6 cellular contexts compared by ENCODE assay signal in the genomic region with DNA sequence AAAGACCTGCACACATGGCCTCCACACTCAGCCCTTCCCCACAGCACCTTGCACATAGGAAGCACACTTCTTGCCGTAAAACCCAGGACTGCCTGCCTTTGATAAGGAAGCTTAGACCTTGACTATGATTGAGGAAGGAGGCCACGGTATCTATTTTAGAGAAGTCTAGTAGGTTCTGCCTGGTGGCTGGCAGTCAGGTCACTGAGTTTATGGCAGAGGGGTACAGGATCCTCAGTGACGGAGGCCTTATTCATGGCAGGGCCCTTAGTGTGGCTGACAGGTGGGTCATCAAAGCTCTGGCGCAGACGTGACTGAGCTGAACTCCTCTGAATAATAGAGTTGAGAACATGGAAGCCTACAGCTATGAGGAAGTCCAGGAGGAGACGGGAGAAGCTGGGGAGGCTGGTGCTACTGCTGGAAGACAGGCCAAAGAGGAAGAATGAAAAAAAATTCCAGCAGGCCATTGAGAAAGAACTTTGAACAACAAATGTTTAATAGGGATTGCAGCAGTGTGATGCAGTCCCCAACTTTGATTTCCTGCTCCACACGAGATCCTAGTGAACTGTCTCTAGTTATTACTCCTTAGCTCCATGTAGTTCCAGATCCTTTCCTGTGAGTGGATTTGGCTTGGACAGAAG.
A peak's percentile ranks its signal among the peaks of the same experiment; 100 is the strongest.
DNase-seq lines count a peak whose midpoint lies in the region; ATAC-seq, FAIRE-seq and TF ChIP-seq lines count a peak whose summit lies in the region.
"Not testable (repeated sequence)": the region's sequence is repeated elsewhere in the genome, so short reads cannot be mapped to it uniquely, and the experiment has no call there.

No MANE protein-coding gene starts in this region.

- H3K27me3 Mint-ChIP-seq in memory B cell, naive B cell: not testable (repeated sequence)

- CTCF ChIA-PET in IMR-90 (lab: Yijun Ruan, JAX); endothelial cell of umbilical vein (lab: Charles Lee): not testable (repeated sequence)

- H4K91ac ChIP-seq in IMR-90 (ENCODE audit: insufficient read depth, low read depth, low read length), result not testable (repeated sequence)

- ATAC-seq in IMR-90 (ENCODE audit: low read depth), result peak; percentile 31
- ATAC-seq in left lobe of liver, result peak; percentile 3
- ATAC-seq in memory B cell (ENCODE audit: low read depth), result peak; percentile 53
- ATAC-seq in naive B cell (ENCODE audit: low read depth in 2 of 2), result peak; percentile 28 to 56
- ATAC-seq in upper lobe of right lung, result peak; percentile 57

- not testable (repeated sequence) for H4K5ac ChIP-seq in IMR-90 (ENCODE audit: low read depth, low read length)

- intact Hi-C loops in IMR-90 (cut with micrococcal nuclease); endothelial cell of umbilical vein (cut with micrococcal nuclease); upper lobe of right lung (cut with DNase I): not testable (repeated sequence)

- not testable (repeated sequence) for H2BK5ac ChIP-seq in IMR-90 (ENCODE audit: low read depth, low read length, poor library complexity, severe bottlenecking)

- H3K4me3 Mint-ChIP-seq in memory B cell, naive B cell: not testable (repeated sequence)

- not testable (repeated sequence) for DNase-seq in IMR-90; endothelial cell of umbilical vein (ENCODE audit: low read depth, low spot score); left lobe of liver (ENCODE audit: low spot score); memory B cell (ENCODE audit: low spot score in 2 of 2); naive B cell; upper lobe of right lung

- not testable (repeated sequence) for H3K36me3 Mint-ChIP-seq in memory B cell, naive B cell

- H2AFZ ChIP-seq in IMR-90 (replicated peaks; ENCODE audit: low read length, poor library complexity); endothelial cell of umbilical vein (ENCODE audit: low read depth, low read length): not testable (repeated sequence)

- POLR2A ChIA-PET in IMR-90 (lab: Charles Lee; ENCODE audit: unreplicated experiment); endothelial cell of umbilical vein (lab: Charles Lee): not testable (repeated sequence)

- not testable (repeated sequence) for H2AK5ac ChIP-seq in IMR-90 (ENCODE audit: low read depth, low read length)

- not testable (repeated sequence) for H2BK15ac ChIP-seq in IMR-90 (ENCODE audit: low read depth, low read length)

- peak; percentile 71 for FAIRE-seq in endothelial cell of umbilical vein (lab: Jason Lieb, UNC)

- not testable (repeated sequence) for H3K4me1 Mint-ChIP-seq in memory B cell, naive B cell

- not testable (repeated sequence) for H3K79me2 ChIP-seq in endothelial cell of umbilical vein (ENCODE audit: control insufficient read depth, insufficient read depth, low read length)

- TF ChIP-seq RAD21 in IMR-90 (IDR thresholded peaks at IDR 0.05; ENCODE audit: low read length), result not testable (repeated sequence)

- not testable (repeated sequence) for H3K4me3 ChIP-seq in IMR-90 (ENCODE audit: insufficient read depth, low read depth, low read length); endothelial cell of umbilical vein (replicated peaks in 1 of 3; ENCODE audit: insufficient read depth in 1 of 3, low read depth in 1 of 3, low read length in 3 of 3); upper lobe of right lung

- not testable (repeated sequence) for H3K23ac ChIP-seq in IMR-90 (ENCODE audit: low read depth, low read length)

- not testable (repeated sequence) for H3K36me3 ChIP-seq in IMR-90 (ENCODE audit: control insufficient read depth, insufficient read depth, low read length); endothelial cell of umbilical vein (ENCODE audit: control insufficient read depth in 2 of 2, extremely low read depth in 1 of 2, insufficient read depth in 2 of 2, low read length in 2 of 2); upper lobe of right lung

- not testable (repeated sequence) for H2AK9ac ChIP-seq in IMR-90 (replicated peaks; ENCODE audit: low read depth, low read length, poor library complexity)

- no CpG with 5 or more reads among the region's 7 CpGs for WGBS in IMR-90 (ENCODE audit: extremely low coverage in 2 of 2, insufficient read length in 1 of 2), 2 experiments

- not testable (repeated sequence) for H3K27ac Mint-ChIP-seq in memory B cell, naive B cell

- H3K27ac ChIP-seq in IMR-90 (ENCODE audit: insufficient read depth, low read length); endothelial cell of umbilical vein (ENCODE audit: insufficient read depth, low read depth, low read length); upper lobe of right lung: not testable (repeated sequence)

- not testable (repeated sequence) for H3K4ac ChIP-seq in IMR-90 (ENCODE audit: low read depth, low read length)

- dilution Hi-C loops in IMR-90 (cut with HindIII; ENCODE audit: low sequenced_read_pairs, unreplicated experiment); endothelial cell of umbilical vein (cut with MboI; ENCODE audit: extremely low pct_ligation_motif_present, low sequenced_read_pairs): not testable (repeated sequence)

- in situ Hi-C loops in IMR-90 (cut with MboI; ENCODE audit: low sequenced_read_pairs), result not testable (repeated sequence)

- TF ChIP-seq CTCF in IMR-90 (conservative IDR thresholded peaks at IDR 0.05; ENCODE audit: low read depth, low read length); endothelial cell of umbilical vein (IDR thresholded peaks at IDR 0.05; ENCODE audit: extremely low read depth in 1 of 2, insufficient read depth in 1 of 2, low read depth in 1 of 2, low read length in 2 of 2); upper lobe of right lung (IDR thresholded peaks at IDR 0.05): not testable (repeated sequence)

- not testable (repeated sequence) for H3K79me1 ChIP-seq in IMR-90 (ENCODE audit: low read depth in 1 of 2, low read length in 2 of 2)

- H3K14ac ChIP-seq in IMR-90 (replicated peaks; ENCODE audit: low read depth, low read length), result not testable (repeated sequence)

- not testable (repeated sequence) for H4K8ac ChIP-seq in IMR-90 (ENCODE audit: low read depth in 2 of 2, low read length in 2 of 2)

- H3K18ac ChIP-seq in IMR-90 (ENCODE audit: low read depth, low read length), result not testable (repeated sequence)

- H3K9me3 Mint-ChIP-seq in memory B cell, naive B cell: not testable (repeated sequence)

- TF ChIP-seq POLR2A in IMR-90 (IDR thresholded peaks at IDR 0.05; ENCODE audit: low read depth, low read length); endothelial cell of umbilical vein (IDR thresholded peaks at IDR 0.05; ENCODE audit: low read depth, low read length): not testable (repeated sequence)

- not testable (repeated sequence) for H2BK20ac ChIP-seq in IMR-90 (ENCODE audit: low read depth, low read length)

- not testable (repeated sequence) for H3K9me1 ChIP-seq in IMR-90 (ENCODE audit: insufficient read depth, low read length); endothelial cell of umbilical vein (replicated peaks; ENCODE audit: control insufficient read depth, extremely low read depth, insufficient read depth, low read length)

- not testable (repeated sequence) for H3K9me3 ChIP-seq in IMR-90 (ENCODE audit: control insufficient read depth, insufficient read depth, low read length); endothelial cell of umbilical vein (replicated peaks; ENCODE audit: control insufficient read depth, insufficient read depth, low read length); upper lobe of right lung

- BruUV-seq in IMR-90 (replicated peaks; lab: Mats Ljungman, UMichigan); endothelial cell of umbilical vein (replicated peaks; lab: Mats Ljungman, UMichigan): not testable (repeated sequence)

- H2BK120ac ChIP-seq in IMR-90 (ENCODE audit: low read depth, low read length), result not testable (repeated sequence)

- H3K27me3 ChIP-seq in IMR-90 (ENCODE audit: control insufficient read depth, insufficient read depth, low read length); endothelial cell of umbilical vein (ENCODE audit: control insufficient read depth in 2 of 2, insufficient read depth in 2 of 2, low read length in 2 of 2); upper lobe of right lung: not testable (repeated sequence)

- H3K4me1 ChIP-seq in IMR-90 (ENCODE audit: control insufficient read depth, insufficient read depth, low read length); endothelial cell of umbilical vein (ENCODE audit: control insufficient read depth, extremely low read depth, insufficient read depth, low read length); upper lobe of right lung: not testable (repeated sequence)

- not testable (repeated sequence) for H3K9ac ChIP-seq in IMR-90 (ENCODE audit: low read depth, low read length); endothelial cell of umbilical vein (replicated peaks; ENCODE audit: extremely low read depth, insufficient read depth, low read length)

- not testable (repeated sequence) for H3K56ac ChIP-seq in IMR-90 (ENCODE audit: extremely low read depth, insufficient read depth, low read length)

- H3K4me2 ChIP-seq in IMR-90 (ENCODE audit: low read depth, low read length); endothelial cell of umbilical vein (ENCODE audit: insufficient read depth, low read length): not testable (repeated sequence)

- H4K20me1 ChIP-seq in IMR-90 (ENCODE audit: insufficient read depth, low read length); endothelial cell of umbilical vein (replicated peaks; ENCODE audit: control insufficient read depth, extremely low read depth, insufficient read depth, low read length): not testable (repeated sequence)

Comparison
In these comparisons a context has a peak if more than half of its experiments do, and no peak if none do; other contexts are left out.
1. ATAC-seq: peak in every context shown above with its lines; median percentile 57 in upper lobe of right lung; 53 in memory B cell; 42 in naive B cell; 31 in IMR-90; 3 in left lobe of liver.